ENCODE assay signal across 1 cellular context in genomic region chr6:4021862-4022715, GRCh38.
TF ChIP-seq lines count a peak whose summit lies in the region.

No MANE protein-coding gene starts in this region.

TF ChIP-seq in K562, 482 proteins besides CTCF, POLR2A, EP300 and RAD21 (continued from another document):
- TF ChIP-seq MLLT1 (IDR thresholded peaks at IDR 0.05) (peak in 1 of 2 experiments; percentile 35; a peak in 2 of 4 replicates), TAL1 (IDR thresholded peaks at IDR 0.05) (peak; percentile 22; the same call in 1 of the 2 replicates), TCF3 (CRISPR knock-in tag; IDR thresholded peaks at IDR 0.05) (peak; percentile 29; the same call in 1 of the 2 replicates), FIP1L1 (IDR thresholded peaks at IDR 0.05; ENCODE audit: low read depth, low read length, poor library complexity, severe bottlenecking) (no peak), ZNF143 (CRISPR knock-in tag; IDR thresholded peaks at IDR 0.05) (0 out of 2 replicates have a peak, but pooled peaks have one; percentile 1), CBFA2T2 (conservative IDR thresholded peaks at IDR 0.05) (peak; percentile 43), FOXJ2 (tag; IDR thresholded peaks at IDR 0.05) (0 out of 2 replicates have a peak, but pooled peaks have one; percentile 14), PCBP2 (IDR thresholded peaks at IDR 0.05; ENCODE audit: low read depth, low read length, poor library complexity, severe bottlenecking) (no peak), POLR2AphosphoS2 (IDR thresholded peaks at IDR 0.05; ENCODE audit: low read length) (no peak), NR4A1 (CRISPR knock-in tag; IDR thresholded peaks at IDR 0.05) (0 out of 2 replicates have a peak, but pooled peaks have one; percentile 50), NR4A1 (tag; IDR thresholded peaks at IDR 0.05) (no peak), NCOA6 (IDR thresholded peaks at IDR 0.05) (no peak)
- TF ChIP-seq, protein P1, sequence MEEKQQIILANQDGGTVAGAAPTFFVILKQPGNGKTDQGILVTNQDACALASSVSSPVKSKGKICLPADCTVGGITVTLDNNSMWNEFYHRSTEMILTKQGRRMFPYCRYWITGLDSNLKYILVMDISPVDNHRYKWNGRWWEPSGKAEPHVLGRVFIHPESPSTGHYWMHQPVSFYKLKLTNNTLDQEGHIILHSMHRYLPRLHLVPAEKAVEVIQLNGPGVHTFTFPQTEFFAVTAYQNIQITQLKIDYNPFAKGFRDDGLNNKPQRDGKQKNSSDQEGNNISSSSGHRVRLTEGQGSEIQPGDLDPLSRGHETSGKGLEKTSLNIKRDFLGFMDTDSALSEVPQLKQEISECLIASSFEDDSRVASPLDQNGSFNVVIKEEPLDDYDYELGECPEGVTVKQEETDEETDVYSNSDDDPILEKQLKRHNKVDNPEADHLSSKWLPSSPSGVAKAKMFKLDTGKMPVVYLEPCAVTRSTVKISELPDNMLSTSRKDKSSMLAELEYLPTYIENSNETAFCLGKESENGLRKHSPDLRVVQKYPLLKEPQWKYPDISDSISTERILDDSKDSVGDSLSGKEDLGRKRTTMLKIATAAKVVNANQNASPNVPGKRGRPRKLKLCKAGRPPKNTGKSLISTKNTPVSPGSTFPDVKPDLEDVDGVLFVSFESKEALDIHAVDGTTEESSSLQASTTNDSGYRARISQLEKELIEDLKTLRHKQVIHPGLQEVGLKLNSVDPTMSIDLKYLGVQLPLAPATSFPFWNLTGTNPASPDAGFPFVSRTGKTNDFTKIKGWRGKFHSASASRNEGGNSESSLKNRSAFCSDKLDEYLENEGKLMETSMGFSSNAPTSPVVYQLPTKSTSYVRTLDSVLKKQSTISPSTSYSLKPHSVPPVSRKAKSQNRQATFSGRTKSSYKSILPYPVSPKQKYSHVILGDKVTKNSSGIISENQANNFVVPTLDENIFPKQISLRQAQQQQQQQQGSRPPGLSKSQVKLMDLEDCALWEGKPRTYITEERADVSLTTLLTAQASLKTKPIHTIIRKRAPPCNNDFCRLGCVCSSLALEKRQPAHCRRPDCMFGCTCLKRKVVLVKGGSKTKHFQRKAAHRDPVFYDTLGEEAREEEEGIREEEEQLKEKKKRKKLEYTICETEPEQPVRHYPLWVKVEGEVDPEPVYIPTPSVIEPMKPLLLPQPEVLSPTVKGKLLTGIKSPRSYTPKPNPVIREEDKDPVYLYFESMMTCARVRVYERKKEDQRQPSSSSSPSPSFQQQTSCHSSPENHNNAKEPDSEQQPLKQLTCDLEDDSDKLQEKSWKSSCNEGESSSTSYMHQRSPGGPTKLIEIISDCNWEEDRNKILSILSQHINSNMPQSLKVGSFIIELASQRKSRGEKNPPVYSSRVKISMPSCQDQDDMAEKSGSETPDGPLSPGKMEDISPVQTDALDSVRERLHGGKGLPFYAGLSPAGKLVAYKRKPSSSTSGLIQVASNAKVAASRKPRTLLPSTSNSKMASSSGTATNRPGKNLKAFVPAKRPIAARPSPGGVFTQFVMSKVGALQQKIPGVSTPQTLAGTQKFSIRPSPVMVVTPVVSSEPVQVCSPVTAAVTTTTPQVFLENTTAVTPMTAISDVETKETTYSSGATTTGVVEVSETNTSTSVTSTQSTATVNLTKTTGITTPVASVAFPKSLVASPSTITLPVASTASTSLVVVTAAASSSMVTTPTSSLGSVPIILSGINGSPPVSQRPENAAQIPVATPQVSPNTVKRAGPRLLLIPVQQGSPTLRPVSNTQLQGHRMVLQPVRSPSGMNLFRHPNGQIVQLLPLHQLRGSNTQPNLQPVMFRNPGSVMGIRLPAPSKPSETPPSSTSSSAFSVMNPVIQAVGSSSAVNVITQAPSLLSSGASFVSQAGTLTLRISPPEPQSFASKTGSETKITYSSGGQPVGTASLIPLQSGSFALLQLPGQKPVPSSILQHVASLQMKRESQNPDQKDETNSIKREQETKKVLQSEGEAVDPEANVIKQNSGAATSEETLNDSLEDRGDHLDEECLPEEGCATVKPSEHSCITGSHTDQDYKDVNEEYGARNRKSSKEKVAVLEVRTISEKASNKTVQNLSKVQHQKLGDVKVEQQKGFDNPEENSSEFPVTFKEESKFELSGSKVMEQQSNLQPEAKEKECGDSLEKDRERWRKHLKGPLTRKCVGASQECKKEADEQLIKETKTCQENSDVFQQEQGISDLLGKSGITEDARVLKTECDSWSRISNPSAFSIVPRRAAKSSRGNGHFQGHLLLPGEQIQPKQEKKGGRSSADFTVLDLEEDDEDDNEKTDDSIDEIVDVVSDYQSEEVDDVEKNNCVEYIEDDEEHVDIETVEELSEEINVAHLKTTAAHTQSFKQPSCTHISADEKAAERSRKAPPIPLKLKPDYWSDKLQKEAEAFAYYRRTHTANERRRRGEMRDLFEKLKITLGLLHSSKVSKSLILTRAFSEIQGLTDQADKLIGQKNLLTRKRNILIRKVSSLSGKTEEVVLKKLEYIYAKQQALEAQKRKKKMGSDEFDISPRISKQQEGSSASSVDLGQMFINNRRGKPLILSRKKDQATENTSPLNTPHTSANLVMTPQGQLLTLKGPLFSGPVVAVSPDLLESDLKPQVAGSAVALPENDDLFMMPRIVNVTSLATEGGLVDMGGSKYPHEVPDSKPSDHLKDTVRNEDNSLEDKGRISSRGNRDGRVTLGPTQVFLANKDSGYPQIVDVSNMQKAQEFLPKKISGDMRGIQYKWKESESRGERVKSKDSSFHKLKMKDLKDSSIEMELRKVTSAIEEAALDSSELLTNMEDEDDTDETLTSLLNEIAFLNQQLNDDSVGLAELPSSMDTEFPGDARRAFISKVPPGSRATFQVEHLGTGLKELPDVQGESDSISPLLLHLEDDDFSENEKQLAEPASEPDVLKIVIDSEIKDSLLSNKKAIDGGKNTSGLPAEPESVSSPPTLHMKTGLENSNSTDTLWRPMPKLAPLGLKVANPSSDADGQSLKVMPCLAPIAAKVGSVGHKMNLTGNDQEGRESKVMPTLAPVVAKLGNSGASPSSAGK (IDR thresholded peaks at IDR 0.05): no peak
